ENCODE assay signal across 8 cellular contexts in the genomic region with DNA sequence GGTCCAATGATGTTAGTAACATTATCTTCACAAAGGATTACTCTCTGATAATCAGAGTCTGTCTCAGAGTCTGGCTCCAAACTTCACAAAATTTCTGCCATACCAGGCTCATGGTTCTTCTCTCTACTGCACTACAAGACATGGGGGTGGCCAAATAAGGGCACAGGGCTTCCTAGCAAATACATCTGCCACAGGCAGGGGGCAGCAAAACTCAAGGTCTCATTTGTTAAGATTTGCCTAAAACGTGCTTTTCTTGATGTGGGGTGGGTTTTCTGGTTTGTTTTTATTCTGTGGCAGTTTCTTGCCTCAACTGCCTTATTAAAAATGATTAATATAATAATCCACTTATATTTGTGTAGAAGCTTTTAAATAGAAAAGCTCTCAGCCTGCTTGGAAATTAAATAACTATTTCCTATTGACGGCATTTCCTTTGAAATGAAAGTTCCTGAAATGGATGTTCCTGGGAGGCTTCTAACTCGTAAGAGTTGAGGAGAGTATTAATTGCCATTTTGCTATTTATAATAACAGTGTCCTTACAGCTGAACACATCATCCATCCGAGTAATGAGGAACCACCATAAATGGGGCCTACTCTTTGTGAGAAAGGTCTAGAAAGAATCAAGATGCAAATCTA. TPM values are rescaled to one million over a fixed set of nuclear protein-coding genes. Genes with fewer than 3 reads are reported as not detected.
A peak's percentile ranks its signal among the peaks of the same experiment; 100 is the strongest.
DNase-seq lines count a peak whose midpoint lies in the region; ATAC-seq lines count a peak whose summit lies in the region.

No MANE protein-coding gene starts in this region.

- H3K18ac ChIP-seq in mesendoderm (ENCODE audit: low read length): no peak overlapping the region

- no CpG with 5 or more reads among the region's 4 CpGs for WGBS in mesendoderm (ENCODE audit: extremely low coverage, insufficient coverage, low lambda C conversion rate)

- no peak overlapping the region for H3K56ac ChIP-seq in mesendoderm (ENCODE audit: low read length)

- no peak overlapping the region for H3K4ac ChIP-seq in mesendoderm (ENCODE audit: low read depth, low read length)

- no peak overlapping the region for H2AK5ac ChIP-seq in mesendoderm (ENCODE audit: low read length)

- DNase-seq in GM03348 (ENCODE audit: low spot score) (peak; percentile 58), NCI-H2171 treated with DMSO at 0.1 percent for 48 hours (lab: John Stamatoyannopoulos, UW) (peak; percentile 46), dermis blood vessel endothelial cell (peak; percentile 68), mesendoderm (peak; percentile 82)
- peak; percentile 11 for DNase-seq in activated CD4-positive, alpha-beta T cell treated with anti-CD3 and anti-CD28 coated beads for 1 hour
- DNase-seq in stimulated activated naive CD4-positive, alpha-beta T cell treated with Interleukin-2 at 50 U/mL for 16 hours (lab: John Stamatoyannopoulos, UW): peak; percentile 40

- H3K23ac ChIP-seq in mesendoderm (ENCODE audit: low read length): no peak overlapping the region

- H4K5ac ChIP-seq in mesendoderm (ENCODE audit: low read length): no peak overlapping the region

- H4K8ac ChIP-seq in mesendoderm (ENCODE audit: low read depth, low read length): no peak overlapping the region

- no peaks in the 10 kb centered on the region for H3K27me3 ChIP-seq in mesendoderm (ENCODE audit: insufficient read depth, low read length, poor library complexity)

- H3K4me1 ChIP-seq in mesendoderm (ENCODE audit: control insufficient read depth, low read depth, low read length): peaks cover 14% of the 10 kb centered on the region

- no peak overlapping the region for H2BK120ac ChIP-seq in mesendoderm (ENCODE audit: low read depth, low read length)

- H3K79me2 ChIP-seq in mesendoderm (ENCODE audit: control insufficient read depth, insufficient read depth, low read length): no peaks in the 10 kb centered on the region

- no peak overlapping the region for H3K9ac ChIP-seq in mesendoderm (ENCODE audit: low read length)

- H3K27ac ChIP-seq in mesendoderm (ENCODE audit: low read depth, low read length): no peak overlapping the region

- peak overlapping the region; percentile 93 for H2BK15ac ChIP-seq in mesendoderm (replicated peaks; ENCODE audit: low read depth)

- no peak overlapping the region for H2BK5ac ChIP-seq in mesendoderm (ENCODE audit: low read length)

- no peaks in the 10 kb centered on the region for H3K36me3 ChIP-seq in mesendoderm (ENCODE audit: control insufficient read depth, insufficient read depth, low read length)

- no peaks in the 10 kb centered on the region for H3K79me1 ChIP-seq in mesendoderm (ENCODE audit: low read length)

- ATAC-seq in HG02885 (IDR thresholded peaks at IDR 0.05; ENCODE audit: poor library complexity, unreplicated experiment): peak; percentile 64
- ATAC-seq in HG02840 (IDR thresholded peaks at IDR 0.05; ENCODE audit: low FRiP score, unreplicated experiment): no peak

- H3K4me3 ChIP-seq in mesendoderm (ENCODE audit: low read length): no peak overlapping the region

- no peak overlapping the region for H3K4me2 ChIP-seq in mesendoderm (ENCODE audit: low read length)

RNA-seq across cellular contexts. Expression of a gene that starts 53.8 kb away (rescaled TPM):
- total RNA-seq in dermis blood vessel endothelial cell: not detected in 2 replicates
- 2.1 TPM for polyA plus RNA-seq in mesendoderm (2013, experiment 1 of 2)
- polyA plus RNA-seq in mesendoderm (2013, experiment 2 of 2): 2.6 TPM

Comparison
In these comparisons a context has a peak if more than half of its experiments do, and no peak if none do; other contexts are left out.
1. DNase-seq: peak in every context shown above with its lines; median percentile 82 in mesendoderm; 68 in dermis blood vessel endothelial cell; 58 in GM03348; 46 in NCI-H2171 treated with DMSO at 0.1 percent for 48 hours; 40 in stimulated activated naive CD4-positive, alpha-beta T cell treated with Interleukin-2 at 50 U/mL for 16 hours; 11 in activated CD4-positive, alpha-beta T cell treated with anti-CD3 and anti-CD28 coated beads for 1 hour.